Comparison of ENCODE assay signal across 8 cellular contexts in genomic region chr12:75481774-75482173, GRCh38. TPM values are rescaled to one million over a fixed set of nuclear protein-coding genes. Genes with fewer than 3 reads are reported as not detected.
DNase-seq lines count a peak whose midpoint lies in the region.

No MANE protein-coding gene starts in this region.

- H3K36me3 ChIP-seq in duodenal mucosa (ENCODE audit: control insufficient read depth in 1 of 2, insufficient read depth in 2 of 2, low read length in 2 of 2) (no peaks in the 10 kb centered on the region), rectal smooth muscle tissue (ENCODE audit: control insufficient read depth, insufficient read depth, low read length) (no peaks in the 10 kb centered on the region)

- H3K9ac ChIP-seq in duodenal mucosa (ENCODE audit: low read depth in 1 of 2, low read length in 2 of 2) (peak overlapping the region; percentile 39 to 60), rectal smooth muscle tissue (ENCODE audit: low read length) (no peak overlapping the region)

- no peaks in the 10 kb centered on the region for H3K27me3 ChIP-seq in duodenal mucosa (ENCODE audit: control insufficient read depth in 1 of 2, insufficient read depth in 2 of 2, low read length in 2 of 2)
- H3K27me3 ChIP-seq in rectal smooth muscle tissue (ENCODE audit: control insufficient read depth, insufficient read depth, low read length) = no peaks in the 10 kb centered on the region

- peak overlapping the region; percentile 67 to 68 for H3K4me3 ChIP-seq in duodenal mucosa (ENCODE audit: low read depth in 1 of 2, low read length in 2 of 2)
- H3K4me3 ChIP-seq in rectal smooth muscle tissue (ENCODE audit: low read length) = peak overlapping the region; percentile 67

- peak; percentile 41 for DNase-seq in Daoy (ENCODE audit: low read depth)
- DNase-seq in MV-4-11 (lab: John Stamatoyannopoulos, UW) = peak; percentile 47
- DNase-seq in anterior cingulate cortex (lab: John Stamatoyannopoulos, UW) = no peak
- no peak for DNase-seq in OCI-M2 (lab: John Stamatoyannopoulos, UW; ENCODE audit: unreplicated experiment)
- DNase-seq in NCI-H2029 treated with DMSO at 0.1 percent for 48 hours (lab: John Stamatoyannopoulos, UW) = no peak
- no peak for DNase-seq in effector CD8-positive, alpha-beta T cell (lab: John Stamatoyannopoulos, UW)

- no peaks in the 10 kb centered on the region for H3K9me3 ChIP-seq in duodenal mucosa (ENCODE audit: control insufficient read depth in 1 of 2, low read length in 2 of 2)

- H3K4me1 ChIP-seq in duodenal mucosa (ENCODE audit: control insufficient read depth in 1 of 2, insufficient read depth in 2 of 2, low read length in 2 of 2) (peaks cover 0 to 6% of the 10 kb centered on the region in 2 donors), rectal smooth muscle tissue (ENCODE audit: control insufficient read depth, insufficient read depth, low read length) (peaks cover 12% of the 10 kb centered on the region)

- H3K27ac ChIP-seq in duodenal mucosa (ENCODE audit: low read depth, low read length) (peak overlapping the region; percentile 55), rectal smooth muscle tissue (ENCODE audit: low read depth, low read length) (no peak overlapping the region)

RNA-seq across cellular contexts. Expression of gene GLIPR1, which starts 1.2 kb away (rescaled TPM):
- 71.9 and 73.3 TPM in 2 replicates for total RNA-seq in Daoy (2014; rRNA removed; shearing (Covaris generic))

RNA-seq across cellular contexts. Expression of gene KRR1, which starts 29.6 kb away (rescaled TPM):
- 50.3 and 52.4 TPM in 2 replicates for total RNA-seq in Daoy (2014; rRNA removed; shearing (Covaris generic))

Comparison
In these comparisons a context has a peak if more than half of its experiments do, and no peak if none do; other contexts are left out.
1. DNase-seq: peak in Daoy (single experiment) and MV-4-11 (single experiment); none in anterior cingulate cortex (0 of 58), OCI-M2 (single experiment), NCI-H2029 treated with DMSO at 0.1 percent for 48 hours (single experiment) and effector CD8-positive, alpha-beta T cell (single experiment).